Comparison of ENCODE assay signal across 2 cellular contexts in the genomic region with DNA sequence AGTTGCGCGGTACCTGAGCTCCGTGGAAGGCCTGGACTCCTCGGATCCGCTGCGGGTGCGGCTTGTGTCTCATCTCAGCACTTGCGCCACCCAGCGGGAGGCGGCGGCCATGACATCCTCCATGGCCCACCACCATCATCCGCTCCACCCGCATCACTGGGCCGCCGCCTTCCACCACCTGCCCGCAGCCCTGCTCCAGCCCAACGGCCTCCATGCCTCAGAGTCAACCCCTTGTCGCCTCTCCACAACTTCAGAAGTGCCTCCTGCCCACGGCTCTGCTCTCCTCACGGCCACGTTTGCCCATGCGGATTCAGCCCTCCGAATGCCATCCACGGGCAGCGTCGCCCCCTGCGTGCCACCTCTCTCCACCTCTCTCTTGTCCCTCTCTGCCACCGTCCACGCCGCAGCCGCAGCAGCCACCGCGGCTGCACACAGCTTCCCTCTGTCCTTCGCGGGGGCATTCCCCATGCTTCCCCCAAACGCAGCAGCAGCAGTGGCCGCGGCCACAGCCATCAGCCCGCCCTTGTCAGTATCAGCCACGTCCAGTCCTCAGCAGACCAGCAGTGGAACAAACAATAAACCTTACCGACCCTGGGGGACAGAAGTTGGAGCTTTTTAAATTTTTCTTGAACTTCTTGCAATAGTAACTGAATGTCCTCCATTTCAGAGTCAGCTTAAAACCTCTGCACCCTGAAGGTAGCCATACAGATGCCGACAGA.
A peak's percentile ranks its signal among the peaks of the same experiment; 100 is the strongest.
TF ChIP-seq lines count a peak whose summit lies in the region.

No MANE protein-coding gene starts in this region.

TF ChIP-seq in GM12878, 131 proteins besides CTCF, POLR2A, EP300 and RAD21:
- TF ChIP-seq SMC3 (IDR thresholded peaks at IDR 0.05; ENCODE audit: borderline replicate concordance, low read length) (0 out of 2 replicates have a peak, but pooled peaks have one; percentile 10), BCL11A (IDR thresholded peaks at IDR 0.05; ENCODE audit: low read depth, low read length) (no peak), SUPT20H (IDR thresholded peaks at IDR 0.05; ENCODE audit: borderline replicate concordance, control insufficient read depth, low read depth, low read length) (no peak), SUZ12 (IDR thresholded peaks at IDR 0.05; ENCODE audit: unreplicated experiment) (no peak)
- TF ChIP-seq, protein P1, sequence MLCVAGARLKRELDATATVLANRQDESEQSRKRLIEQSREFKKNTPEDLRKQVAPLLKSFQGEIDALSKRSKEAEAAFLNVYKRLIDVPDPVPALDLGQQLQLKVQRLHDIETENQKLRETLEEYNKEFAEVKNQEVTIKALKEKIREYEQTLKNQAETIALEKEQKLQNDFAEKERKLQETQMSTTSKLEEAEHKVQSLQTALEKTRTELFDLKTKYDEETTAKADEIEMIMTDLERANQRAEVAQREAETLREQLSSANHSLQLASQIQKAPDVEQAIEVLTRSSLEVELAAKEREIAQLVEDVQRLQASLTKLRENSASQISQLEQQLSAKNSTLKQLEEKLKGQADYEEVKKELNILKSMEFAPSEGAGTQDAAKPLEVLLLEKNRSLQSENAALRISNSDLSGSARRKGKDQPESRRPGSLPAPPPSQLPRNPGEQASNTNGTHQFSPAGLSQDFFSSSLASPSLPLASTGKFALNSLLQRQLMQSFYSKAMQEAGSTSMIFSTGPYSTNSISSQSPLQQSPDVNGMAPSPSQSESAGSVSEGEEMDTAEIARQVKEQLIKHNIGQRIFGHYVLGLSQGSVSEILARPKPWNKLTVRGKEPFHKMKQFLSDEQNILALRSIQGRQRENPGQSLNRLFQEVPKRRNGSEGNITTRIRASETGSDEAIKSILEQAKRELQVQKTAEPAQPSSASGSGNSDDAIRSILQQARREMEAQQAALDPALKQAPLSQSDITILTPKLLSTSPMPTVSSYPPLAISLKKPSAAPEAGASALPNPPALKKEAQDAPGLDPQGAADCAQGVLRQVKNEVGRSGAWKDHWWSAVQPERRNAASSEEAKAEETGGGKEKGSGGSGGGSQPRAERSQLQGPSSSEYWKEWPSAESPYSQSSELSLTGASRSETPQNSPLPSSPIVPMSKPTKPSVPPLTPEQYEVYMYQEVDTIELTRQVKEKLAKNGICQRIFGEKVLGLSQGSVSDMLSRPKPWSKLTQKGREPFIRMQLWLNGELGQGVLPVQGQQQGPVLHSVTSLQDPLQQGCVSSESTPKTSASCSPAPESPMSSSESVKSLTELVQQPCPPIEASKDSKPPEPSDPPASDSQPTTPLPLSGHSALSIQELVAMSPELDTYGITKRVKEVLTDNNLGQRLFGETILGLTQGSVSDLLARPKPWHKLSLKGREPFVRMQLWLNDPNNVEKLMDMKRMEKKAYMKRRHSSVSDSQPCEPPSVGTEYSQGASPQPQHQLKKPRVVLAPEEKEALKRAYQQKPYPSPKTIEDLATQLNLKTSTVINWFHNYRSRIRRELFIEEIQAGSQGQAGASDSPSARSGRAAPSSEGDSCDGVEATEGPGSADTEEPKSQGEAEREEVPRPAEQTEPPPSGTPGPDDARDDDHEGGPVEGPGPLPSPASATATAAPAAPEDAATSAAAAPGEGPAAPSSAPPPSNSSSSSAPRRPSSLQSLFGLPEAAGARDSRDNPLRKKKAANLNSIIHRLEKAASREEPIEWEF (IDR thresholded peaks at IDR 0.05; ENCODE audit: insufficient replicate concordance, low read depth, low read length): no peak
- TF ChIP-seq, protein P2, sequence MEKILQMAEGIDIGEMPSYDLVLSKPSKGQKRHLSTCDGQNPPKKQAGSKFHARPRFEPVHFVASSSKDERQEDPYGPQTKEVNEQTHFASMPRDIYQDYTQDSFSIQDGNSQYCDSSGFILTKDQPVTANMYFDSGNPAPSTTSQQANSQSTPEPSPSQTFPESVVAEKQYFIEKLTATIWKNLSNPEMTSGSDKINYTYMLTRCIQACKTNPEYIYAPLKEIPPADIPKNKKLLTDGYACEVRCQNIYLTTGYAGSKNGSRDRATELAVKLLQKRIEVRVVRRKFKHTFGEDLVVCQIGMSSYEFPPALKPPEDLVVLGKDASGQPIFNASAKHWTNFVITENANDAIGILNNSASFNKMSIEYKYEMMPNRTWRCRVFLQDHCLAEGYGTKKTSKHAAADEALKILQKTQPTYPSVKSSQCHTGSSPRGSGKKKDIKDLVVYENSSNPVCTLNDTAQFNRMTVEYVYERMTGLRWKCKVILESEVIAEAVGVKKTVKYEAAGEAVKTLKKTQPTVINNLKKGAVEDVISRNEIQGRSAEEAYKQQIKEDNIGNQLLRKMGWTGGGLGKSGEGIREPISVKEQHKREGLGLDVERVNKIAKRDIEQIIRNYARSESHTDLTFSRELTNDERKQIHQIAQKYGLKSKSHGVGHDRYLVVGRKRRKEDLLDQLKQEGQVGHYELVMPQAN (conservative IDR thresholded peaks at IDR 0.05): no peak

TF ChIP-seq in HepG2, 621 proteins besides CTCF, POLR2A, EP300 and RAD21:
- TF ChIP-seq CBX1 (IDR thresholded peaks at IDR 0.05; ENCODE audit: low read depth): no peak
- TF ChIP-seq ZNF3 (CRISPR knock-in tag; IDR thresholded peaks at IDR 0.05): no peak
- no peak for TF ChIP-seq ZNF280D (CRISPR knock-in tag; IDR thresholded peaks at IDR 0.05)
- no peak for TF ChIP-seq EHMT2 (IDR thresholded peaks at IDR 0.05; ENCODE audit: borderline replicate concordance, low read depth, low read length)
- TF ChIP-seq NR3C1 (CRISPR knock-in tag; IDR thresholded peaks at IDR 0.05): no peak
- TF ChIP-seq IKZF1 (IDR thresholded peaks at IDR 0.05): no peak
- no peak for TF ChIP-seq NFAT5 (CRISPR knock-in tag; IDR thresholded peaks at IDR 0.05)
- TF ChIP-seq, protein P3, sequence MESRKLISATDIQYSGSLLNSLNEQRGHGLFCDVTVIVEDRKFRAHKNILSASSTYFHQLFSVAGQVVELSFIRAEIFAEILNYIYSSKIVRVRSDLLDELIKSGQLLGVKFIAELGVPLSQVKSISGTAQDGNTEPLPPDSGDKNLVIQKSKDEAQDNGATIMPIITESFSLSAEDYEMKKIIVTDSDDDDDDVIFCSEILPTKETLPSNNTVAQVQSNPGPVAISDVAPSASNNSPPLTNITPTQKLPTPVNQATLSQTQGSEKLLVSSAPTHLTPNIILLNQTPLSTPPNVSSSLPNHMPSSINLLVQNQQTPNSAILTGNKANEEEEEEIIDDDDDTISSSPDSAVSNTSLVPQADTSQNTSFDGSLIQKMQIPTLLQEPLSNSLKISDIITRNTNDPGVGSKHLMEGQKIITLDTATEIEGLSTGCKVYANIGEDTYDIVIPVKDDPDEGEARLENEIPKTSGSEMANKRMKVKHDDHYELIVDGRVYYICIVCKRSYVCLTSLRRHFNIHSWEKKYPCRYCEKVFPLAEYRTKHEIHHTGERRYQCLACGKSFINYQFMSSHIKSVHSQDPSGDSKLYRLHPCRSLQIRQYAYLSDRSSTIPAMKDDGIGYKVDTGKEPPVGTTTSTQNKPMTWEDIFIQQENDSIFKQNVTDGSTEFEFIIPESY (CRISPR knock-in tag; IDR thresholded peaks at IDR 0.05): peak; percentile 88
- TF ChIP-seq SKIL (CRISPR knock-in tag; IDR thresholded peaks at IDR 0.05; ENCODE audit: borderline replicate concordance): no peak
- TF ChIP-seq CHCHD3 (CRISPR knock-in tag; IDR thresholded peaks at IDR 0.05): 0 out of 2 replicates have a peak, but pooled peaks have one; percentile 26
- 0 out of 2 replicates have a peak, but pooled peaks have one; percentile 25 for TF ChIP-seq MYC (CRISPR knock-in tag; IDR thresholded peaks at IDR 0.05; ENCODE audit: borderline replicate concordance)
- TF ChIP-seq SMC3 (IDR thresholded peaks at IDR 0.05; ENCODE audit: low read length): peak; percentile 7; the same call in 1 of the 2 replicates
- no peak for TF ChIP-seq TBX3 (IDR thresholded peaks at IDR 0.05; ENCODE audit: borderline replicate concordance)
- TF ChIP-seq STAG1 (CRISPR knock-in tag; IDR thresholded peaks at IDR 0.05): peak; percentile 41; the same call in 1 of the 2 replicates
- TF ChIP-seq ZBTB38 (CRISPR knock-in tag; IDR thresholded peaks at IDR 0.05): peak; percentile 79
- no peak for TF ChIP-seq PHF21A (CRISPR knock-in tag; IDR thresholded peaks at IDR 0.05)
- peak; percentile 42; the same call in 1 of the 2 replicates for TF ChIP-seq GABPB1 (CRISPR knock-in tag; IDR thresholded peaks at IDR 0.05)
- peak; percentile 45; the same call in 1 of the 2 replicates for TF ChIP-seq ZNF468 (CRISPR knock-in tag; IDR thresholded peaks at IDR 0.05)
- TF ChIP-seq ZMYM4 (CRISPR knock-in tag; IDR thresholded peaks at IDR 0.05): peak; percentile 24; the same call in 1 of the 2 replicates
TF ChIP-seq in HepG2: peak in this region for 9.
